Comparison of ENCODE assay signal across 1 cellular context in the genomic region with DNA sequence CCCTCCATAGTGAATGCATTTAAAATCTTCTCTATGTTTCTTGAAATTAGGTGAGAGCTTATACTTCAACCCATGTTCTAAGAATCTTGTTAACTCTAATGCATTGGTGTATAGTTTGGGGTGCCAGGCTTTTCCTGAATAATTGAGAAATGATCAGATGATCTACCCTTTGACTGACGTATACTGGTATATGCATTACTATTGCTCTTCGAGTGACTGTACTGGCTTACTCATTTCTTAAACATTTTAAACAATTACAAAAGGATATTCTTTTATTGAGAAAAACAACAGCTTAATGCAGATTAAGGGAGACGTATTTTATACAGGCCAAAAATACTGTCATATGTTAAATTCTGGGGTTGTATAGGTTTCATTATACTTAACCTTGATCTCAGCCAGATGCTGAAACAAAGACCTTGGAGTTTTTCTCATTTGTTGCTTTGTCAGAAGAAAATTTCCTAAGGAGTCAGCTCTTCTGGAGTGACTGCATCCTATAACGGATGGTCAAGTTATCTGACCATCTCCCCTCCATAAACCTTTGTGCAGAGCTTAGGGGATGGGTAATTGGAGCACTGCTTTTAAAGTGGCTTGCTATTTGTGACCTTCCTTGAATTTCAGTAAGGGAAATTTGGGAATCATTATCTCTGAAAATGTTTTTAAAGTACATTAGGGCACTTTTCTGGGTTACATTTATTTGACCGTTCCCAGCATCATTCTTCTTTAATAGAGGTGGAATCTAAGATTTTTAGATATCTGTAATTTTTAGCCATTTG.
TF ChIP-seq lines count a peak whose summit lies in the region.

No MANE protein-coding gene starts in this region.

TF ChIP-seq in WTC11, 78 proteins besides CTCF, POLR2A, EP300 and RAD21 (continued from another document):
- TF ChIP-seq, protein P1, sequence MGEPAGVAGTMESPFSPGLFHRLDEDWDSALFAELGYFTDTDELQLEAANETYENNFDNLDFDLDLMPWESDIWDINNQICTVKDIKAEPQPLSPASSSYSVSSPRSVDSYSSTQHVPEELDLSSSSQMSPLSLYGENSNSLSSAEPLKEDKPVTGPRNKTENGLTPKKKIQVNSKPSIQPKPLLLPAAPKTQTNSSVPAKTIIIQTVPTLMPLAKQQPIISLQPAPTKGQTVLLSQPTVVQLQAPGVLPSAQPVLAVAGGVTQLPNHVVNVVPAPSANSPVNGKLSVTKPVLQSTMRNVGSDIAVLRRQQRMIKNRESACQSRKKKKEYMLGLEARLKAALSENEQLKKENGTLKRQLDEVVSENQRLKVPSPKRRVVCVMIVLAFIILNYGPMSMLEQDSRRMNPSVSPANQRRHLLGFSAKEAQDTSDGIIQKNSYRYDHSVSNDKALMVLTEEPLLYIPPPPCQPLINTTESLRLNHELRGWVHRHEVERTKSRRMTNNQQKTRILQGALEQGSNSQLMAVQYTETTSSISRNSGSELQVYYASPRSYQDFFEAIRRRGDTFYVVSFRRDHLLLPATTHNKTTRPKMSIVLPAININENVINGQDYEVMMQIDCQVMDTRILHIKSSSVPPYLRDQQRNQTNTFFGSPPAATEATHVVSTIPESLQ (CRISPR knock-in tag; IDR thresholded peaks at IDR 0.05): no peak
- TF ChIP-seq ETV6 (CRISPR knock-in tag; IDR thresholded peaks at IDR 0.05): no peak
- TF ChIP-seq, protein P2, sequence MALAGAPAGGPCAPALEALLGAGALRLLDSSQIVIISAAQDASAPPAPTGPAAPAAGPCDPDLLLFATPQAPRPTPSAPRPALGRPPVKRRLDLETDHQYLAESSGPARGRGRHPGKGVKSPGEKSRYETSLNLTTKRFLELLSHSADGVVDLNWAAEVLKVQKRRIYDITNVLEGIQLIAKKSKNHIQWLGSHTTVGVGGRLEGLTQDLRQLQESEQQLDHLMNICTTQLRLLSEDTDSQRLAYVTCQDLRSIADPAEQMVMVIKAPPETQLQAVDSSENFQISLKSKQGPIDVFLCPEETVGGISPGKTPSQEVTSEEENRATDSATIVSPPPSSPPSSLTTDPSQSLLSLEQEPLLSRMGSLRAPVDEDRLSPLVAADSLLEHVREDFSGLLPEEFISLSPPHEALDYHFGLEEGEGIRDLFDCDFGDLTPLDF (CRISPR knock-in tag; IDR thresholded peaks at IDR 0.05): no peak
- TF ChIP-seq, protein P3, sequence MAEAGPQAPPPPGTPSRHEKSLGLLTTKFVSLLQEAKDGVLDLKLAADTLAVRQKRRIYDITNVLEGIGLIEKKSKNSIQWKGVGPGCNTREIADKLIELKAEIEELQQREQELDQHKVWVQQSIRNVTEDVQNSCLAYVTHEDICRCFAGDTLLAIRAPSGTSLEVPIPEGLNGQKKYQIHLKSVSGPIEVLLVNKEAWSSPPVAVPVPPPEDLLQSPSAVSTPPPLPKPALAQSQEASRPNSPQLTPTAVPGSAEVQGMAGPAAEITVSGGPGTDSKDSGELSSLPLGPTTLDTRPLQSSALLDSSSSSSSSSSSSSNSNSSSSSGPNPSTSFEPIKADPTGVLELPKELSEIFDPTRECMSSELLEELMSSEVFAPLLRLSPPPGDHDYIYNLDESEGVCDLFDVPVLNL (CRISPR knock-in tag; IDR thresholded peaks at IDR 0.05; ENCODE audit: borderline replicate concordance, low read depth): no peak
- TF ChIP-seq ELF4 (CRISPR knock-in tag; IDR thresholded peaks at IDR 0.05; ENCODE audit: low read depth): no peak
- TF ChIP-seq NR1H2 (CRISPR knock-in tag; IDR thresholded peaks at IDR 0.05): no peak
- TF ChIP-seq GABPB1 (CRISPR knock-in tag; IDR thresholded peaks at IDR 0.05): no peak
